ENCODE assay signal across 16 cellular contexts in genomic region chr2:189096769-189097447, GRCh38.
DNase-seq lines count a peak whose midpoint lies in the region; ATAC-seq and TF ChIP-seq lines count a peak whose summit lies in the region.
"Had no signal": no experiment of that assay in that cellular context is flagged by ENCODE, and none has a peak within 500 bp of the region (broad histone marks: within the 10 kb centered on the region; RNA-seq: fewer than 3 reads in every experiment).

No MANE protein-coding gene starts in this region.

- no peaks in the 10 kb centered on the region for H3K27me3 ChIP-seq in brain microvascular endothelial cell (replicated peaks)
- no peaks in the 10 kb centered on the region for H3K27me3 ChIP-seq in mesenchymal stem cell (ENCODE audit: control insufficient read depth in 1 of 2, insufficient read depth in 1 of 2, low read length in 2 of 2)
- no peaks in the 10 kb centered on the region for H3K27me3 ChIP-seq in heart left ventricle

- H3K4ac ChIP-seq in mesenchymal stem cell (ENCODE audit: low read depth in 1 of 2, low read length in 2 of 2): no peak overlapping the region

- no peak overlapping the region for H4K91ac ChIP-seq in mesenchymal stem cell (ENCODE audit: low read length)

- POLR2A ChIA-PET in AG04449 (lab: Yijun Ruan, JAX): interaction anchor here (1.0 kb wide), 1 partner anchor 191 kb away, joined by 3 read pairs; no protein-coding TSS in a partner anchor

- in situ Hi-C loops in brain microvascular endothelial cell (cut with HindIII; ENCODE audit: low pct_ligation_motif_present, low sequenced_read_pairs): no loop called here

- H3K27ac Mint-ChIP-seq in CD14-positive monocyte: no peak overlapping the region
- H3K27ac Mint-ChIP-seq: activated CD4-positive, alpha-beta T cell treated with anti-CD3 and anti-CD28 coated beads for 36 hours had no signal

- intact Hi-C loops in CD14-positive monocyte (cut with micrococcal nuclease) (no loop called here), heart left ventricle (cut with DNase I) (loop anchor here in 4 of 10 donors (5.0 to 10.0 kb wide), 3 partner anchors 188 to 315 kb away; no protein-coding TSS in a partner anchor)

- no peak for TF ChIP-seq CTCF in AG04449 (IDR thresholded peaks at IDR 0.05; ENCODE audit: insufficient read depth, low read length, missing control alignments)
- TF ChIP-seq CTCF in brain microvascular endothelial cell (IDR thresholded peaks at IDR 0.05; ENCODE audit: low read depth, low read length, missing control alignments): no peak
- no peak for TF ChIP-seq CTCF in CD14-positive monocyte (IDR thresholded peaks at IDR 0.05)
- TF ChIP-seq CTCF in heart left ventricle (IDR thresholded peaks at IDR 0.05): no peak

- H3K9ac ChIP-seq in mesenchymal stem cell (ENCODE audit: low read length): peak overlapping the region; percentile 50

- peaks cover 31% of the 10 kb centered on the region for H3K36me3 ChIP-seq in brain microvascular endothelial cell (replicated peaks)
- H3K36me3 ChIP-seq in mesenchymal stem cell (ENCODE audit: control insufficient read depth in 1 of 2, insufficient read depth in 2 of 2, low read depth in 1 of 2, low read length in 2 of 2): peaks cover 3 to 49% of the 10 kb centered on the region in 2 experiments
- peaks cover 0 to 19% (median 0%) of the 10 kb centered on the region in 9 donors for H3K36me3 ChIP-seq in heart left ventricle

- H2AFZ ChIP-seq in mesenchymal stem cell (ENCODE audit: low read depth, low read length): no peak overlapping the region

- H4K8ac ChIP-seq in mesenchymal stem cell (ENCODE audit: low read length): no peak overlapping the region

- H3K27me3 Mint-ChIP-seq in CD14-positive monocyte (ENCODE audit: low read depth in 3 of 3): no peaks in the 10 kb centered on the region

- no peaks in the 10 kb centered on the region for H3K9me3 ChIP-seq in mesenchymal stem cell (ENCODE audit: control insufficient read depth, low read length)
- H3K9me3 ChIP-seq in heart left ventricle: no peaks in the 10 kb centered on the region

- H3K18ac ChIP-seq in mesenchymal stem cell (ENCODE audit: low read depth in 1 of 2, low read length in 2 of 2): no peak overlapping the region

- no peak overlapping the region for H2BK5ac ChIP-seq in mesenchymal stem cell (ENCODE audit: low read depth, low read length, poor library complexity, severe bottlenecking)

- no peak overlapping the region for H3K4me2 ChIP-seq in mesenchymal stem cell (ENCODE audit: low read length, poor library complexity, severe bottlenecking)

- DNase-seq in AG04449 (ENCODE audit: low read depth, low spot score): peak; percentile 73
- peak; percentile 49 for DNase-seq in HT-29 (ENCODE audit: low spot score)
- peak; percentile 81 for DNase-seq in brain microvascular endothelial cell
- DNase-seq in mesenchymal stem cell: peak; percentile 76
- no peak for DNase-seq in CD14-positive monocyte (ENCODE audit: low spot score)
- DNase-seq in putamen (ENCODE audit: low spot score): no peak
- no peak for DNase-seq in heart left ventricle
- DNase-seq: activated CD4-positive, alpha-beta T cell treated with anti-CD3 and anti-CD28 coated beads for 36 hours; activated naive CD4-positive, alpha-beta T cell treated with anti-CD3 and anti-CD28 coated beads, Interleukin-2, amount 50 U/mL, for 16 hours; C1 segment of cervical spinal cord; KG1; NCI-H345; SHP77 had no signal

- peaks cover 7% of the 10 kb centered on the region for H3K79me1 ChIP-seq in mesenchymal stem cell (replicated peaks; ENCODE audit: low read length, poor library complexity, severe bottlenecking)

- H3K4me1 Mint-ChIP-seq in CD14-positive monocyte: no peaks in the 10 kb centered on the region
- H3K4me1 Mint-ChIP-seq: activated CD4-positive, alpha-beta T cell treated with anti-CD3 and anti-CD28 coated beads for 36 hours had no signal

- H3K4me3 ChIP-seq in AG04449 (ENCODE audit: low read depth, low read length) (no peak overlapping the region), brain microvascular endothelial cell (ENCODE audit: low read depth, low read length) (no peak overlapping the region), mesenchymal stem cell (ENCODE audit: insufficient read depth in 1 of 2, low read depth in 1 of 2, low read length in 2 of 2) (no peak overlapping the region), heart left ventricle (no peak overlapping the region)
- H3K4me3 ChIP-seq: lung, skin epidermis had no signal

- H3K36me3 Mint-ChIP-seq in CD14-positive monocyte: no peaks in the 10 kb centered on the region

- no peak overlapping the region for H2BK120ac ChIP-seq in mesenchymal stem cell (ENCODE audit: low read depth, low read length)

- H3K9me3 Mint-ChIP-seq in CD14-positive monocyte: no peaks in the 10 kb centered on the region

- peak overlapping the region; percentile 55 for H3K27ac ChIP-seq in brain microvascular endothelial cell
- H3K27ac ChIP-seq in mesenchymal stem cell (ENCODE audit: low read length, poor library complexity, severe bottlenecking): peak overlapping the region; percentile 94
- H3K27ac ChIP-seq in heart left ventricle: no peak overlapping the region
- H3K27ac ChIP-seq: skin epidermis had no signal

- H2AK5ac ChIP-seq in mesenchymal stem cell (ENCODE audit: low read length, severe bottlenecking): peak overlapping the region; percentile 82

- no peak overlapping the region for H3K4me3 Mint-ChIP-seq in CD14-positive monocyte
- H3K4me3 Mint-ChIP-seq: activated CD4-positive, alpha-beta T cell treated with anti-CD3 and anti-CD28 coated beads for 36 hours had no signal

- no peak overlapping the region for H3K23ac ChIP-seq in mesenchymal stem cell (ENCODE audit: low read length in 2 of 2)

- 8% methylated on average over 3 of the region's 4 CpGs for WGBS in mesenchymal stem cell
- 71 to 74% (median 72%) methylated on average over 4 of the region's 4 CpGs for WGBS in heart left ventricle, 4 donors

- H3K14ac ChIP-seq in mesenchymal stem cell (ENCODE audit: low read length in 2 of 2): no peak overlapping the region

- no peak overlapping the region for H2BK15ac ChIP-seq in mesenchymal stem cell (ENCODE audit: low read depth, poor library complexity, severe bottlenecking)

- H3K4me1 ChIP-seq in mesenchymal stem cell (ENCODE audit: control insufficient read depth, insufficient read depth, low read depth, low read length) (peaks cover 2% of the 10 kb centered on the region), heart left ventricle (peaks cover 0 to 34% (median 5%) of the 10 kb centered on the region in 12 donors)

- no peak for ATAC-seq in GM18498 (IDR thresholded peaks at IDR 0.05; ENCODE audit: unreplicated experiment)
- ATAC-seq in heart left ventricle: no peak
- ATAC-seq: activated CD4-positive, alpha-beta T cell treated with anti-CD3 and anti-CD28 coated beads for 36 hours had no signal

- CTCF ChIA-PET in AG04449 (lab: Yijun Ruan, JAX): interaction anchor here (0.8 to 1.2 kb wide), 5 partner anchors 20 to 316 kb away, joined by 3 read pairs; no protein-coding TSS in a partner anchor

- no peak overlapping the region for H2BK12ac ChIP-seq in mesenchymal stem cell (ENCODE audit: low read length in 2 of 2)

- no peak for TF ChIP-seq POLR2A in heart left ventricle (IDR thresholded peaks at IDR 0.05)

Comparison
In these comparisons a context has a peak if more than half of its experiments do, and no peak if none do; other contexts are left out.
1. DNase-seq: peak in AG04449 (single experiment), HT-29 (single experiment), brain microvascular endothelial cell (single experiment) and mesenchymal stem cell (single experiment); none in CD14-positive monocyte (single experiment), putamen (single experiment) and heart left ventricle (0 of 5).
2. H3K27ac ChIP-seq: peak in brain microvascular endothelial cell (single experiment) and mesenchymal stem cell (single experiment); none in heart left ventricle (0 of 12).